24 cellular contexts compared by ENCODE assay signal in the genomic region with DNA sequence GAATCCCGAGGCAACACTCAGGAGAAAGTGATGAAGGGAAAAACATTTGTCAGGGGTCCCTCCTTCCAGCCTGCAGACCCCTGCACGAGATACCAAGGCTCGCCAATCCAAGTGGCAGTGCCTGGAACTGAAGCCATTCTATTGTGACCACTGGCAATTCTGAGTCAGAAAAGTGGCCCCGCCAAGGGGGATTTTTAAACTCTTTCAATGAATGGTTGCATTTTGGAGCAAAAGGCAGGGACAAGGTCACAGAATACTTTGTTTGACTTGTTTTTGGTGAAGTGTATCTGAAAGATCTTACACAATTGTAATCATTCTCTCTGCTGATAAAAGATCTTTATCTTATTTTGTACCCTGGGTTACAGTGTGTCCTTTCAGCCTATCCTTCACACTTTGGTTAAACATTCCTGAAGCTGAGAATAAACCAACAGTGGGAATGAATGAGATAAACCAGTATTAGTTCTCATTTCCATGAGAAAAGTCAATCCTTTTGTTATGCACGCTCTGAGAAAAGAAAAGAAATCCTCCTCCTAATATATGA.
DNase-seq lines count a peak whose midpoint lies in the region; ATAC-seq and TF ChIP-seq lines count a peak whose summit lies in the region.
"Had no signal": no experiment of that assay in that cellular context is flagged by ENCODE, and none has a peak within 500 bp of the region (broad histone marks: within the 10 kb centered on the region; RNA-seq: fewer than 3 reads in every experiment).

No MANE protein-coding gene starts in this region.

- CTCF ChIA-PET in activated CD8-positive, alpha-beta memory T cell treated with anti-CD3 and anti-CD28 coated beads, Interleukin-2, amount 10 ng/mL, durations not matched to agents 7 days and 5 days (lab: Charles Lee): no interaction called here

- TF ChIP-seq CTCF in body of pancreas (IDR thresholded peaks at IDR 0.05) (peak in 2 of 7 experiments; percentile 29 to 38), stomach (IDR thresholded peaks at IDR 0.05) (no peak)

- TF ChIP-seq POLR2A in body of pancreas (IDR thresholded peaks at IDR 0.05) (no peak), stomach (IDR thresholded peaks at IDR 0.05) (no peak)

- H3K27ac ChIP-seq in body of pancreas (peak overlapping the region in 3 of 4 donors; percentile 66 to 81 (median 75)), stomach (peak overlapping the region in 3 of 5 donors; percentile 9 to 84 (median 16))
- H3K27ac ChIP-seq: ovary had no signal

- no peak overlapping the region for H3K4me3 ChIP-seq in HAP-1
- no peak overlapping the region for H3K4me3 ChIP-seq in body of pancreas
- no peak overlapping the region for H3K4me3 ChIP-seq in stomach
- H3K4me3 ChIP-seq: ovary had no signal

- H3K4me1 ChIP-seq in HAP-1 (peaks cover 45% of the 10 kb centered on the region), body of pancreas (peaks cover 39% of the 10 kb centered on the region), stomach (peaks cover under 1 to 46% (median 22%) of the 10 kb centered on the region in 4 donors)

- WGBS in body of pancreas, 2 donors: 39 to 45% methylated on average over 4 to 5 of the region's 5 CpGs
- WGBS in stomach, 5 donors: 60 to 69% (median 64%) methylated on average over 5 of the region's 5 CpGs

- no peak overlapping the region for H3K27ac Mint-ChIP-seq in activated CD8-positive, alpha-beta memory T cell treated with anti-CD3 and anti-CD28 coated beads, Interleukin-2, amount 10 ng/mL, durations not matched to agents 7 days and 5 days
- H3K27ac Mint-ChIP-seq: activated CD4-positive, alpha-beta T cell treated with anti-CD3 and anti-CD28 coated beads for 36 hours; activated naive CD4-positive, alpha-beta T cell treated with anti-CD3 and anti-CD28 coated beads, Interleukin-2, amount 10 ng/mL, durations not matched to agents 7 days and 5 days; natural killer cell had no signal

- H3K27me3 ChIP-seq in HAP-1 (ENCODE audit: low read depth) (no peaks in the 10 kb centered on the region), body of pancreas (no peaks in the 10 kb centered on the region), stomach (no peaks in the 10 kb centered on the region)
- H3K27me3 ChIP-seq: ovary had no signal

- no peaks in the 10 kb centered on the region for H3K36me3 Mint-ChIP-seq in activated CD8-positive, alpha-beta memory T cell treated with anti-CD3 and anti-CD28 coated beads, Interleukin-2, amount 10 ng/mL, durations not matched to agents 7 days and 5 days
- H3K36me3 Mint-ChIP-seq: activated naive CD4-positive, alpha-beta T cell treated with anti-CD3 and anti-CD28 coated beads, Interleukin-2, amount 10 ng/mL, durations not matched to agents 7 days and 5 days; natural killer cell had no signal

- H3K9me3 Mint-ChIP-seq in activated CD8-positive, alpha-beta memory T cell treated with anti-CD3 and anti-CD28 coated beads, Interleukin-2, amount 10 ng/mL, durations not matched to agents 7 days and 5 days (ENCODE audit: low read depth): no peaks in the 10 kb centered on the region
- H3K9me3 Mint-ChIP-seq: activated naive CD4-positive, alpha-beta T cell treated with anti-CD3 and anti-CD28 coated beads, Interleukin-2, amount 10 ng/mL, durations not matched to agents 7 days and 5 days; central memory CD8-positive, alpha-beta T cell; natural killer cell had no signal

- DNase-seq in HAP-1 (ENCODE audit: low spot score in 2 of 2) (peak; percentile 77 to 99), body of pancreas (peak in 3 of 4 donors; percentile 28 to 48 (median 31)), left lobe of liver (ENCODE audit: low spot score) (no peak), stomach (no peak), NCI-H2029 treated with DMSO at 0.1 percent for 48 hours (lab: John Stamatoyannopoulos, UW) (no peak)
- no peak for DNase-seq in activated CD8-positive, alpha-beta memory T cell treated with anti-CD3 and anti-CD28 coated beads, Interleukin-2, amount 10 ng/mL, durations not matched to agents 7 days and 5 days
- DNase-seq: activated CD4-positive, alpha-beta T cell treated with anti-CD3 and anti-CD28 coated beads for 36 hours; activated naive CD4-positive, alpha-beta T cell treated with anti-CD3 and anti-CD28 coated beads, Interleukin-2, amount 10 ng/mL, durations not matched to agents 7 days and 5 days; activated T-cell treated with anti-CD3 and anti-CD28 coated beads, Interleukin-2, amount 50 U/mL, for 48 hours; anterior cingulate cortex; erythroblast; GDM1; Karpas-422; MV-4-11; natural killer cell; NCI-H187 treated with DMSO at 0.1 percent for 48 hours; NK-92 treated with Interleukin-12 subunit alpha and Interleukin-12 subunit beta, amount 100 ng/mL, for 24 hours; ovary; SIG-M5; stimulated activated CD4-positive, alpha-beta T cell treated with anti-CD3 and anti-CD28 coated beads, Interleukin-15, amount 100 ng/mL, for 24 hours; T-helper 1 cell had no signal

- H3K4me3 Mint-ChIP-seq in activated CD8-positive, alpha-beta memory T cell treated with anti-CD3 and anti-CD28 coated beads, Interleukin-2, amount 10 ng/mL, durations not matched to agents 7 days and 5 days: no peak overlapping the region
- H3K4me3 Mint-ChIP-seq: activated CD4-positive, alpha-beta T cell treated with anti-CD3 and anti-CD28 coated beads for 36 hours; activated naive CD4-positive, alpha-beta T cell treated with anti-CD3 and anti-CD28 coated beads, Interleukin-2, amount 10 ng/mL, durations not matched to agents 7 days and 5 days; central memory CD8-positive, alpha-beta T cell; natural killer cell had no signal

- peak; percentile 89 for ATAC-seq in body of pancreas
- ATAC-seq in left lobe of liver: peak; percentile 61
- ATAC-seq in HG03457 (IDR thresholded peaks at IDR 0.05; ENCODE audit: unreplicated experiment): no peak
- no peak for ATAC-seq in activated CD8-positive, alpha-beta memory T cell treated with anti-CD3 and anti-CD28 coated beads, Interleukin-2, amount 10 ng/mL, durations not matched to agents 7 days and 5 days
- ATAC-seq: activated CD4-positive, alpha-beta T cell treated with anti-CD3 and anti-CD28 coated beads for 36 hours; natural killer cell; sciatic nerve had no signal

- TF ChIP-seq EP300 in stomach (IDR thresholded peaks at IDR 0.05): no peak

- H3K36me3 ChIP-seq in HAP-1 (replicated peaks) (no peaks in the 10 kb centered on the region), body of pancreas (replicated peaks in 1 of 2; ENCODE audit: insufficient read depth in 1 of 2, low read depth in 2 of 2) (peaks cover 6 to 24% of the 10 kb centered on the region in 2 donors), stomach (peaks cover 31 to 60% (median 56%) of the 10 kb centered on the region in 4 donors)
- H3K36me3 ChIP-seq: ovary had no signal

- intact Hi-C loops in body of pancreas (cut with DNase I): loop anchor here (10.0 kb wide), 1 partner anchor 144 kb away; no protein-coding TSS in a partner anchor
- intact Hi-C loops in stomach (cut with DNase I; ENCODE audit: low total_unique reads): no loop called here

- H3K4me1 Mint-ChIP-seq in activated CD8-positive, alpha-beta memory T cell treated with anti-CD3 and anti-CD28 coated beads, Interleukin-2, amount 10 ng/mL, durations not matched to agents 7 days and 5 days: no peaks in the 10 kb centered on the region
- H3K4me1 Mint-ChIP-seq: activated CD4-positive, alpha-beta T cell treated with anti-CD3 and anti-CD28 coated beads for 36 hours; activated naive CD4-positive, alpha-beta T cell treated with anti-CD3 and anti-CD28 coated beads, Interleukin-2, amount 10 ng/mL, durations not matched to agents 7 days and 5 days; central memory CD8-positive, alpha-beta T cell; natural killer cell had no signal

- peaks cover 6% of the 10 kb centered on the region for H3K27me3 Mint-ChIP-seq in activated CD8-positive, alpha-beta memory T cell treated with anti-CD3 and anti-CD28 coated beads, Interleukin-2, amount 10 ng/mL, durations not matched to agents 7 days and 5 days
- H3K27me3 Mint-ChIP-seq: central memory CD8-positive, alpha-beta T cell had no signal

- in situ Hi-C loops in HAP-1 (cut with MboI; ENCODE audit: low sequenced_read_pairs): no loop called here

- H3K9me3 ChIP-seq in HAP-1: no peaks in the 10 kb centered on the region
- no peaks in the 10 kb centered on the region for H3K9me3 ChIP-seq in body of pancreas
- H3K9me3 ChIP-seq in stomach: no peaks in the 10 kb centered on the region
- H3K9me3 ChIP-seq: ovary had no signal

Comparison
In these comparisons a context has a peak if more than half of its experiments do, and no peak if none do; other contexts are left out.
1. DNase-seq: peak in HAP-1 (2 of 2) and body of pancreas (3 of 4); none in left lobe of liver (single experiment), stomach (single experiment), NCI-H2029 treated with DMSO at 0.1 percent for 48 hours (single experiment) and activated CD8-positive, alpha-beta memory T cell treated with anti-CD3 and anti-CD28 coated beads, Interleukin-2, amount 10 ng/mL, durations not matched to agents 7 days and 5 days (single experiment).
2. ATAC-seq: peak in body of pancreas (single experiment) and left lobe of liver (single experiment); none in HG03457 (single experiment) and activated CD8-positive, alpha-beta memory T cell treated with anti-CD3 and anti-CD28 coated beads, Interleukin-2, amount 10 ng/mL, durations not matched to agents 7 days and 5 days (single experiment).